In genomic region chr1:205395616-205396015, GRCh38 we compare ENCODE assay signal across 6 cellular contexts.
"Had no signal": no experiment of that assay in that cellular context is flagged by ENCODE, and none has a peak within 500 bp of the region (broad histone marks: within the 10 kb centered on the region; RNA-seq: fewer than 3 reads in every experiment).

No MANE protein-coding gene starts in this region.

- DNase-seq: IMR-90, KBM-7, KG1 had no signal

- FAIRE-seq: HepG2, HTR-8/SVneo, K562 had no signal
